Comparison of ENCODE assay signal across 8 cellular contexts in genomic region chr11:127493330-127493729, GRCh38.
DNase-seq lines count a peak whose midpoint lies in the region; ATAC-seq, FAIRE-seq and TF ChIP-seq lines count a peak whose summit lies in the region.

No MANE protein-coding gene starts in this region.

- H2AFZ ChIP-seq in GM12878 (ENCODE audit: control insufficient read depth, low read depth, low read length) = no peak overlapping the region

- SMC1A ChIA-PET in GM12878 (lab: Charles Lee; ENCODE audit: uncharacterized antibody, unreplicated experiment) = interaction anchor here (0.7 to 1.7 kb wide), 7 partner anchors 17 to 1052 kb away, joined by 3 to 5 read pairs (median 4); no protein-coding TSS in a partner anchor

- no TSS peak for BruUV-seq in GM12878 (replicated peaks; lab: Mats Ljungman, UMichigan)

- POLR2A ChIA-PET in GM12878 (lab: Charles Lee) = no interaction called here

- H3K4me2 ChIP-seq in GM12878 (ENCODE audit: control insufficient read depth, insufficient read depth) = no peak overlapping the region

- TF ChIP-seq RAD21 in GM12878 (IDR thresholded peaks at IDR 0.05; ENCODE audit: insufficient read depth, low read depth, low read length) = peak; percentile 34

- in situ Hi-C loops in GM12878 (cut with MboI) = loop anchor here (10.0 kb wide), 1 partner anchor 1049 kb away; no protein-coding TSS in a partner anchor

- RAD21 ChIA-PET in GM12878 (lab: Charles Lee; ENCODE audit: unreplicated experiment) = no interaction called here

- WGBS in GM12878 (ENCODE audit: insufficient coverage, insufficient replicate concordance, low lambda C conversion rate, missing lambda C conversion rate) = under 1% methylated on average over 4 of the region's 4 CpGs

- no peak overlapping the region for H3K4me3 ChIP-seq in GM12878

- H3K4me1 ChIP-seq in GM12878 (ENCODE audit: control insufficient read depth, insufficient read depth, low read length) = no peaks in the 10 kb centered on the region

- CTCF ChIA-PET in GM12878 (lab: Yijun Ruan, JAX) = interaction anchor here (0.7 to 1.6 kb wide), 6 partner anchors 9 to 38 kb away, joined by 3 to 6 read pairs (median 3); no protein-coding TSS in a partner anchor

- no peaks in the 10 kb centered on the region for H3K27me3 ChIP-seq in GM12878 (replicated peaks in 1 of 2; ENCODE audit: control insufficient read depth in 2 of 2, insufficient read depth in 2 of 2, low read length in 1 of 2)

- intact Hi-C loops in GM12878 (cut with micrococcal nuclease; ENCODE audit: unreplicated experiment) = loop anchor here (2.0 kb wide), 1 partner anchor 1053 kb away; no protein-coding TSS in a partner anchor

- no peaks in the 10 kb centered on the region for H3K9me3 ChIP-seq in GM12878 (replicated peaks; ENCODE audit: control insufficient read depth, insufficient read depth, low read length)

- H3K36me3 ChIP-seq in GM12878 (ENCODE audit: control insufficient read depth in 2 of 2, insufficient read depth in 2 of 2, low read length in 1 of 2) = no peaks in the 10 kb centered on the region

- H3K27ac ChIP-seq in GM12878 (ENCODE audit: control insufficient read depth, insufficient read depth) = no peak overlapping the region

- DNase-seq in NCI-H524 (lab: John Stamatoyannopoulos, UW) (peak; percentile 22 to 38), NCI-H524 treated with DMSO at 0.1 percent for 48 hours (lab: John Stamatoyannopoulos, UW) (no peak), NCI-H1105 (lab: John Stamatoyannopoulos, UW) (peak; percentile 42), GM12878 (ENCODE audit: low read depth, low spot score) (no peak), retina (peak; percentile 54), epidermal melanocyte (ENCODE audit: insufficient read length, low spot score) (no peak)
- no peak for DNase-seq in activated T-cell treated with anti-CD3 and anti-CD28 coated beads, Interleukin-2, amount 50 U/mL, for 48 hours

- no peaks in the 10 kb centered on the region for H4K20me1 ChIP-seq in GM12878 (ENCODE audit: control insufficient read depth, insufficient read depth)

- peak; percentile 32 to 48 (median 37); a peak in 5 of 6 replicates for TF ChIP-seq CTCF in GM12878 (IDR thresholded peaks at IDR 0.05 in 2 of 3, conservative IDR thresholded peaks at IDR 0.05 in 1 of 3; ENCODE audit: control insufficient read depth in 2 of 3, extremely low read depth in 1 of 3, insufficient read depth in 1 of 3, low read depth in 3 of 3, low read length in 3 of 3)

- TF ChIP-seq POLR2A in GM12878 (IDR thresholded peaks at IDR 0.05; ENCODE audit: low read depth, low read length) = no peak

- no peak for TF ChIP-seq EP300 in GM12878 (IDR thresholded peaks at IDR 0.05; ENCODE audit: borderline replicate concordance in 1 of 2, control insufficient read depth in 1 of 2, low read depth in 2 of 2, low read length in 2 of 2)

- FAIRE-seq in GM12878 (lab: Jason Lieb, UNC) = no peak

- H3K9ac ChIP-seq in GM12878 (ENCODE audit: control insufficient read depth, insufficient read depth, low read length) = no peak overlapping the region

- H3K79me2 ChIP-seq in GM12878 (ENCODE audit: control insufficient read depth, insufficient read depth, low read length) = no peaks in the 10 kb centered on the region

- peak; percentile 52 for ATAC-seq in GM12878
- ATAC-seq in GM21528 (IDR thresholded peaks at IDR 0.05; ENCODE audit: low FRiP score, unreplicated experiment) = no peak

TF ChIP-seq in GM12878, 131 proteins besides CTCF, POLR2A, EP300 and RAD21:
- TF ChIP-seq NBN (IDR thresholded peaks at IDR 0.05) (no peak), SMC3 (IDR thresholded peaks at IDR 0.05; ENCODE audit: borderline replicate concordance, low read length) (peak; percentile 43; the same call in 1 of the 2 replicates)
TF ChIP-seq in GM12878: peak in this region for 1.

Comparison
In these comparisons a context has a peak if more than half of its experiments do, and no peak if none do; other contexts are left out.
1. DNase-seq: peak in NCI-H524 (2 of 2), NCI-H1105 (single experiment) and retina (single experiment); none in NCI-H524 treated with DMSO at 0.1 percent for 48 hours (single experiment), GM12878 (single experiment), epidermal melanocyte (single experiment) and activated T-cell treated with anti-CD3 and anti-CD28 coated beads, Interleukin-2, amount 50 U/mL, for 48 hours (0 of 2).